1 cellular context compared by ENCODE assay signal in the genomic region with DNA sequence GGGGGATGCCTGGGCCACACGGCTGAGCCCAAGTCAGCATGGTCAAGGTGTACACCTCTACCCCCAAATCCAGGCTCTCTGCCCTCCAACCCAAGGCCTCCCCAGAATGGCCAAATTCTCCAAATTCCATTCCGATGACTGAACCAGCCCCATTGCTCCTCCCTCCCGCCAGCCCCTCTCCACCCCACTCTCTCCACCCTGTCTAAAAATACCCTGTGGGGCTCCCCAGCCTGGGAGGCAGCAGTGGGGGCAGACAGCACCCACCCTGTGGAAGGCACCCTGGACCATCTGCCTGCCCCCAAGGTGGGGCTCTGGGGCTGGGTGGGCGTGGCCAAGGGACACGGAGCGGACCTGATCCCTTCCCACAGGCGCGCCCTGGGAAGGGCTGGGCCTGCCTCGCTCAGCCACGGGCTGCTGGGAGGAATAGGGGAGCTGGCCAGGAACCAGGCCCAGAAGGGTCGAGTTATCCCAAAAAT.
TF ChIP-seq lines count a peak whose summit lies in the region.

No MANE protein-coding gene starts in this region.

TF ChIP-seq in IMR-90, 13 proteins besides CTCF, POLR2A, EP300 and RAD21 (continued from another document):
- TF ChIP-seq FOS (IDR thresholded peaks at IDR 0.05; ENCODE audit: low read depth, low read length) (0 out of 2 replicates have a peak, but pooled peaks have one; percentile 9), CEBPB (IDR thresholded peaks at IDR 0.05; ENCODE audit: low read depth, low read length) (no peak)
